In the genomic region with DNA sequence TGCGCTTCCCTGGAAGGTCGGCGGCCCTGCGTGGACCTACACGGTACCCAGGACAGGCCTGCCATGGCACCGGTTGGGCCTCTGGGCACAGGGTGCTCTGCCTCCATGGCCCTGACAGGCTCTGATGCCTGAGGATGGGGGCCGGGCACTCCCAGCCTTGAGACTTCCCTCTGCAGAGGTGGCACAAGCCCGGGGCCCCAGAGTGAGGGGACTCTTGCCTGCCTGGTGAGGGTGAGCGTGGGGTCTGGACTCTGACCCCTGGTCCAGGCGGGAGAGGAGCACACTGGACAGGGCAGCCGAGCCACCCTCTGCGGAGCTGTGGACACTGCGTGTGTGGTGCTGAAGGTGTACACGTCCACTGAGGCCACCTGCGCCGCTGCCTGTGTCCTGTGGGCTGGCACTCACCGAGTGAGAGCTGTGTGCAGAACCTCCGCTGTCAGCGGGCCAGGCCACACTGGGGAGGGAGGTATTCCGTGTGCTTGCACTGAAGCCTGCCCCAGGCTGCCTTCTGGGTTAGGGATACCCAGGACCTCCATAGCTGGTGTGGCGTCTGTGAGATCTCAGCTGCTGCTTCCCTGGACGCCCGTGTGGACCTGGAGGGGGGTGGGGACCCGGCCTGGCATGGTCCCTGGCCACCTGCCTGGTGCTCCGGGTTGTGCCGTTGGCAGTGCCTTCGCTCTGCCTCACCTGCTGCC, we compare ENCODE assay signal across 11 cellular contexts. TPM values are rescaled to one million over a fixed set of nuclear protein-coding genes. Genes with fewer than 3 reads are reported as not detected.
DNase-seq lines count a peak whose midpoint lies in the region; ATAC-seq and TF ChIP-seq lines count a peak whose summit lies in the region.
"Had no signal": no experiment of that assay in that cellular context is flagged by ENCODE, and none has a peak within 500 bp of the region (broad histone marks: within the 10 kb centered on the region; RNA-seq: fewer than 3 reads in every experiment).

No MANE protein-coding gene starts in this region.

- H3K27me3 Mint-ChIP-seq in activated naive CD4-positive, alpha-beta T cell treated with anti-CD3 and anti-CD28 coated beads for 36 hours (ENCODE audit: low read depth): no peaks in the 10 kb centered on the region
- no peaks in the 10 kb centered on the region for H3K27me3 Mint-ChIP-seq in activated naive CD4-positive, alpha-beta T cell treated with anti-CD3 and anti-CD28 coated beads, Interleukin-2, amount 10 ng/mL, durations not matched to agents 7 days and 5 days
- H3K27me3 Mint-ChIP-seq in GM23338 (ENCODE audit: insufficient read depth, low read depth, poor library complexity): peaks cover 11% of the 10 kb centered on the region

- H3K4ac ChIP-seq in mesenchymal stem cell (ENCODE audit: low read depth in 1 of 2, low read length in 2 of 2): no peak overlapping the region

- CTCF ChIA-PET in activated naive CD4-positive, alpha-beta T cell treated with anti-CD3 and anti-CD28 coated beads for 36 hours (lab: Charles Lee): interaction anchor here (0.6 to 1.7 kb wide), 5 partner anchors 14 to 119 kb away, joined by 3 to 8 read pairs (median 3); a partner anchor contains a TSS
- CTCF ChIA-PET in activated naive CD4-positive, alpha-beta T cell treated with anti-CD3 and anti-CD28 coated beads, Interleukin-2, amount 10 ng/mL, durations not matched to agents 7 days and 5 days (lab: Charles Lee): no interaction called here

- H3K4me3 ChIP-seq in dorsolateral prefrontal cortex (peak overlapping the region in 24 of 59 donors; percentile 0 to 45 (median 22)), mesenchymal stem cell (ENCODE audit: insufficient read depth in 1 of 2, low read depth in 1 of 2, low read length in 2 of 2) (no peak overlapping the region), thoracic aorta (peak overlapping the region; percentile 63), GM23338 (no peak overlapping the region)

- H3K9me3 ChIP-seq in mesenchymal stem cell (ENCODE audit: control insufficient read depth, low read length) (no peaks in the 10 kb centered on the region), thoracic aorta (no peaks in the 10 kb centered on the region)

- H3K27me3 ChIP-seq in dorsolateral prefrontal cortex (no peaks in the 10 kb centered on the region), mesenchymal stem cell (ENCODE audit: control insufficient read depth in 1 of 2, insufficient read depth in 1 of 2, low read length in 2 of 2) (no peaks in the 10 kb centered on the region), thoracic aorta (replicated peaks; ENCODE audit: insufficient read depth) (no peaks in the 10 kb centered on the region), GM23338 (ENCODE audit: insufficient read depth) (no peaks in the 10 kb centered on the region)

- H4K20me1 ChIP-seq in GM23338 (replicated peaks; ENCODE audit: insufficient read depth): peaks cover 93% of the 10 kb centered on the region

- H3K4me2 ChIP-seq in mesenchymal stem cell (ENCODE audit: low read length, poor library complexity, severe bottlenecking): no peak overlapping the region
- no peak overlapping the region for H3K4me2 ChIP-seq in GM23338

- no peaks in the 10 kb centered on the region for H3K9me2 ChIP-seq in GM23338 (ENCODE audit: insufficient read depth)

- H3K79me2 ChIP-seq in GM23338 (replicated peaks; ENCODE audit: insufficient read depth): peaks cover 100% of the 10 kb centered on the region

- H2AK5ac ChIP-seq in mesenchymal stem cell (ENCODE audit: low read length, severe bottlenecking): no peak overlapping the region

- H3K18ac ChIP-seq in mesenchymal stem cell (ENCODE audit: low read depth in 1 of 2, low read length in 2 of 2): peak overlapping the region in 1 of 2 experiments; percentile 28

- H2BK5ac ChIP-seq in mesenchymal stem cell (ENCODE audit: low read depth, low read length, poor library complexity, severe bottlenecking): no peak overlapping the region

- TF ChIP-seq CTCF in dorsolateral prefrontal cortex (IDR thresholded peaks at IDR 0.05 in 54 of 56, conservative IDR thresholded peaks at IDR 0.05 in 2 of 56; ENCODE audit: low read depth in 1 of 56, partially characterized antibody in 56 of 56) (no peak), thoracic aorta (IDR thresholded peaks at IDR 0.05) (no peak), GM23338 (conservative IDR thresholded peaks at IDR 0.05; ENCODE audit: low read depth in 2 of 2) (no peak)

- H3K14ac ChIP-seq in mesenchymal stem cell (ENCODE audit: low read length in 2 of 2): peak overlapping the region in 1 of 2 experiments; percentile 38

- peaks cover 6% of the 10 kb centered on the region for H3F3A ChIP-seq in GM23338 (replicated peaks; ENCODE audit: low read depth)

- H4K91ac ChIP-seq in mesenchymal stem cell (ENCODE audit: low read length): peak overlapping the region; percentile 54

- no peak overlapping the region for H3K4me3 Mint-ChIP-seq in activated naive CD4-positive, alpha-beta T cell treated with anti-CD3 and anti-CD28 coated beads for 36 hours
- H3K4me3 Mint-ChIP-seq in activated naive CD4-positive, alpha-beta T cell treated with anti-CD3 and anti-CD28 coated beads, Interleukin-2, amount 10 ng/mL, durations not matched to agents 7 days and 5 days: no peak overlapping the region
- no peak overlapping the region for H3K4me3 Mint-ChIP-seq in GM23338

- no peaks in the 10 kb centered on the region for H3K9me3 Mint-ChIP-seq in activated naive CD4-positive, alpha-beta T cell treated with anti-CD3 and anti-CD28 coated beads for 36 hours
- no peaks in the 10 kb centered on the region for H3K9me3 Mint-ChIP-seq in activated naive CD4-positive, alpha-beta T cell treated with anti-CD3 and anti-CD28 coated beads, Interleukin-2, amount 10 ng/mL, durations not matched to agents 7 days and 5 days
- no peaks in the 10 kb centered on the region; the same call in 2 of the 3 replicates for H3K9me3 Mint-ChIP-seq in GM23338

- H3K9ac ChIP-seq in mesenchymal stem cell (ENCODE audit: low read length): peak overlapping the region; percentile 38

- DNase-seq in activated naive CD4-positive, alpha-beta T cell treated with anti-CD3 and anti-CD28 coated beads for 36 hours: no peak
- DNase-seq in activated naive CD4-positive, alpha-beta T cell treated with anti-CD3 and anti-CD28 coated beads, Interleukin-2, amount 10 ng/mL, durations not matched to agents 7 days and 5 days: no peak
- peak in 1 of 10 donors; percentile 82 for DNase-seq in dorsolateral prefrontal cortex
- no peak for DNase-seq in mesenchymal stem cell
- no peak for DNase-seq in thoracic aorta (ENCODE audit: low spot score)
- no peak for DNase-seq in GM23338 (ENCODE audit: low spot score)
- no peak for DNase-seq in head of caudate nucleus
- no peak for DNase-seq in NCI-H1930 (lab: John Stamatoyannopoulos, UW)
- DNase-seq: amniotic stem cell, NCI-H1092, NCI-H510A treated with DMSO at 0.1 percent for 48 hours had no signal

- H2AFZ ChIP-seq in mesenchymal stem cell (ENCODE audit: low read depth, low read length): no peak overlapping the region
- no peak overlapping the region for H2AFZ ChIP-seq in GM23338

- no peak overlapping the region for H2BK120ac ChIP-seq in mesenchymal stem cell (ENCODE audit: low read depth, low read length)

- WGBS in mesenchymal stem cell: 93% methylated on average over 24 of the region's 27 CpGs

- no peak overlapping the region for H2BK12ac ChIP-seq in mesenchymal stem cell (ENCODE audit: low read length in 2 of 2)

- peak overlapping the region; percentile 59 for H3K27ac Mint-ChIP-seq in activated naive CD4-positive, alpha-beta T cell treated with anti-CD3 and anti-CD28 coated beads for 36 hours
- H3K27ac Mint-ChIP-seq in activated naive CD4-positive, alpha-beta T cell treated with anti-CD3 and anti-CD28 coated beads, Interleukin-2, amount 10 ng/mL, durations not matched to agents 7 days and 5 days: no peak overlapping the region
- no peak overlapping the region for H3K27ac Mint-ChIP-seq in GM23338

- peaks cover 97% of the 10 kb centered on the region for H3K4me1 Mint-ChIP-seq in activated naive CD4-positive, alpha-beta T cell treated with anti-CD3 and anti-CD28 coated beads for 36 hours (ENCODE audit: low read depth)
- H3K4me1 Mint-ChIP-seq in activated naive CD4-positive, alpha-beta T cell treated with anti-CD3 and anti-CD28 coated beads, Interleukin-2, amount 10 ng/mL, durations not matched to agents 7 days and 5 days: peaks cover 86% of the 10 kb centered on the region
- peaks cover 56% of the 10 kb centered on the region for H3K4me1 Mint-ChIP-seq in GM23338

- intact Hi-C loops in activated naive CD4-positive, alpha-beta T cell treated with anti-CD3 and anti-CD28 coated beads for 36 hours (cut with micrococcal nuclease): no loop called here
- intact Hi-C loops in dorsolateral prefrontal cortex (cut with DNase I) (loop anchor here in 1 of 2 donors (10.0 kb wide), 1 partner anchor 104 kb away; no protein-coding TSS in a partner anchor), head of caudate nucleus (cut with DNase I) (no loop called here)

- no peak overlapping the region for H2BK15ac ChIP-seq in mesenchymal stem cell (ENCODE audit: low read depth, poor library complexity, severe bottlenecking)

- ATAC-seq in thoracic aorta (ENCODE audit: insufficient number of reproducible peaks, low FRiP score, low read depth) (no peak), GM23338 (no peak)

- H3K36me3 ChIP-seq in mesenchymal stem cell (ENCODE audit: control insufficient read depth in 1 of 2, insufficient read depth in 2 of 2, low read depth in 1 of 2, low read length in 2 of 2) (peaks cover 6 to 52% of the 10 kb centered on the region in 2 experiments), thoracic aorta (no peaks in the 10 kb centered on the region), GM23338 (ENCODE audit: insufficient read depth) (no peaks in the 10 kb centered on the region; the same call in 1 of the 2 replicates)

- H3K4me1 ChIP-seq in mesenchymal stem cell (ENCODE audit: control insufficient read depth, insufficient read depth, low read depth, low read length) (peaks cover 70% of the 10 kb centered on the region), thoracic aorta (ENCODE audit: control insufficient read depth in 1 of 2, low read depth in 2 of 2) (peaks cover 87 to 98% of the 10 kb centered on the region in 2 donors), GM23338 (ENCODE audit: insufficient read depth) (peaks cover 13% of the 10 kb centered on the region; the same call in 1 of the 2 replicates)

- peaks cover 15% of the 10 kb centered on the region for H3K36me3 Mint-ChIP-seq in activated naive CD4-positive, alpha-beta T cell treated with anti-CD3 and anti-CD28 coated beads for 36 hours (ENCODE audit: low read depth)
- H3K36me3 Mint-ChIP-seq in activated naive CD4-positive, alpha-beta T cell treated with anti-CD3 and anti-CD28 coated beads, Interleukin-2, amount 10 ng/mL, durations not matched to agents 7 days and 5 days: peaks cover 49% of the 10 kb centered on the region
- peaks cover 16% of the 10 kb centered on the region for H3K36me3 Mint-ChIP-seq in GM23338 (ENCODE audit: low read depth)

- no peak overlapping the region for H3K23ac ChIP-seq in mesenchymal stem cell (ENCODE audit: low read length in 2 of 2)

- H4K8ac ChIP-seq in mesenchymal stem cell (ENCODE audit: low read length): no peak overlapping the region

- H3K27ac ChIP-seq in dorsolateral prefrontal cortex (peak overlapping the region in 51 of 59 donors; percentile 0 to 96 (median 62)), mesenchymal stem cell (ENCODE audit: low read length, poor library complexity, severe bottlenecking) (no peak overlapping the region), thoracic aorta (peak overlapping the region; percentile 88 to 89), GM23338 (ENCODE audit: low read depth) (no peak overlapping the region)

- H3K79me1 ChIP-seq in mesenchymal stem cell (replicated peaks; ENCODE audit: low read length, poor library complexity, severe bottlenecking): no peaks in the 10 kb centered on the region

RNA-seq across cellular contexts. Expression of a gene that starts 10.4 kb away (rescaled TPM):
- total RNA-seq in activated naive CD4-positive, alpha-beta T cell treated with anti-CD3 and anti-CD28 coated beads for 36 hours: 10 to 100 TPM; 25.5 to 26.3 TPM
- total RNA-seq in dorsolateral prefrontal cortex (100 to 1,000 TPM in 27 of 120 experiments, 10 to 100 TPM in 93; 65.3 to 147 (median 87.5) TPM), thoracic aorta (100 to 1,000 TPM; 135 to 138 TPM)
- 43.3 TPM for polyA plus RNA-seq in mesenchymal stem cell (2013, experiment 1 of 2)
- 44.2 TPM for polyA plus RNA-seq in mesenchymal stem cell (2013, experiment 2 of 2)
- 62.8 and 66.8 TPM in 2 replicates for total RNA-seq in GM23338 (2014; rRNA removed; shearing (Covaris generic))
- 9.3 and 10.4 TPM in 2 replicates for polyA plus RNA-seq in GM23338 (2016; fragmentation: Nextera tagmentation; extraction: Ambion mirVana)

RNA-seq across cellular contexts. Expression of a gene that starts 43.9 kb away (rescaled TPM):
- total RNA-seq in activated naive CD4-positive, alpha-beta T cell treated with anti-CD3 and anti-CD28 coated beads for 36 hours: 10 to 100 TPM; 48.2 to 54.4 TPM
- total RNA-seq in dorsolateral prefrontal cortex (10 to 100 TPM; 21.8 to 56.4 (median 36.0) TPM), thoracic aorta (10 to 100 TPM; 29.1 to 52.6 TPM)
- 84.5 TPM for polyA plus RNA-seq in mesenchymal stem cell (2013, experiment 1 of 2)
- polyA plus RNA-seq in mesenchymal stem cell (2013, experiment 2 of 2): 86.1 TPM
- 54.3 and 79.1 TPM in 2 replicates for total RNA-seq in GM23338 (2014; rRNA removed; shearing (Covaris generic))
- 167 and 173 TPM in 2 replicates for polyA plus RNA-seq in GM23338 (2016; fragmentation: Nextera tagmentation; extraction: Ambion mirVana)

Comparison
In these comparisons a context has a peak if more than half of its experiments do, and no peak if none do; other contexts are left out.
1. H3K27ac ChIP-seq: peak in dorsolateral prefrontal cortex (51 of 59) and thoracic aorta (2 of 2); none in mesenchymal stem cell (single experiment) and GM23338 (single experiment).